Comparison of ENCODE assay signal across 26 cellular contexts in the genomic region with DNA sequence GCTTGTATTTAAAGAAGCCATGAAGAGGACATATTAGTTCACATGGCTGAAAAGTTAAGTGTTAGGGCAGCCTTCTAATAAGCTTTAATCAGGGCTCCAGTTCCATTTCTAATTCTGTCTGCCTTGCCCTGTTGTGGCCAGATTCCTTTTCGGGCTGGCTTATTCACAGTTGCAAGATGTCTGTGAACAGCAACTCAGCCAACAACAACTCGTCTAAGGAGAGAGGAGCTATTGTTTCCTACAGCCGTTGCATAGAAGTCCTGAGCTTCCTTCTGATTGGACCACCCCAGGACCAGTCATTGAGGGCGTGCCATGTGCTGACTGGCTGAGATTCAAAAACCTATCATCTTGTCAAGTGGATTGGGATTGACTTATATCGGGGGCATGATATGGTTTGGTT.
"Had no signal": no experiment of that assay in that cellular context is flagged by ENCODE, and none has a peak within 500 bp of the region (broad histone marks: within the 10 kb centered on the region; RNA-seq: fewer than 3 reads in every experiment).

No MANE protein-coding gene starts in this region.

- H3K27me3 ChIP-seq: body of pancreas, colonic mucosa, dorsolateral prefrontal cortex, pancreas had no signal

- ATAC-seq: activated CD8-positive, alpha-beta T cell treated with anti-CD3 and anti-CD28 coated beads for 36 hours; activated naive CD4-positive, alpha-beta T cell treated with anti-CD3 and anti-CD28 coated beads, Interleukin-2, amount 50 U/mL, for 72 hours; effector memory CD8-positive, alpha-beta T cell; SK-N-SH treated with all-trans-retinoic acid at 6 μM for 48 hours; T-helper 17 cell had no signal

- H3K27ac ChIP-seq: colonic mucosa, dorsolateral prefrontal cortex, prostate gland, thoracic aorta had no signal

- DNase-seq: activated CD4-positive, alpha-beta T cell treated with anti-CD3 and anti-CD28 coated beads, Interleukin-2, amount 10 ng/mL, durations not matched to agents 24 days and 14 days; activated CD4-positive, CD25-positive, alpha-beta regulatory T cell treated with anti-CD3 and anti-CD28 coated beads, Interleukin-2, amount 50 U/mL, for 72 hours; activated CD8-positive, alpha-beta T cell treated with anti-CD3 and anti-CD28 coated beads for 36 hours; activated naive CD4-positive, alpha-beta T cell; activated T-cell treated with anti-CD3 and anti-CD28 coated beads, Interleukin-2, amount 50 U/mL, for 48 hours; anterior cingulate cortex; body of pancreas; cerebellar nuclear complex; colonic mucosa; dorsolateral prefrontal cortex; effector memory CD8-positive, alpha-beta T cell; head of caudate nucleus; mesendoderm; naive B cell; nephron progenitor cell; pancreas; stimulated activated CD4-positive, alpha-beta T cell treated with anti-CD3 and anti-CD28 coated beads, Interleukin-2, amount 100 ng/mL, for 48 hours; stimulated activated naive CD4-positive, alpha-beta T cell treated with Interleukin-2 at 50 U/mL for 16 hours; T-helper 17 cell; T1000; trophoblast cell had no signal

- H3K36me3 ChIP-seq: colonic mucosa, pancreas, prostate gland, thoracic aorta had no signal

- H3K4me1 ChIP-seq: colonic mucosa, prostate gland had no signal

- H3K9me3 ChIP-seq: body of pancreas, colonic mucosa, pancreas, prostate gland, thoracic aorta had no signal

- H3K4me3 ChIP-seq: body of pancreas, colonic mucosa, dorsolateral prefrontal cortex, lung, pancreas, prostate gland, thoracic aorta had no signal
